In genomic region chr10:511101-511848, GRCh38 we compare ENCODE assay signal across 8 cellular contexts.
DNase-seq lines count a peak whose midpoint lies in the region; ATAC-seq and TF ChIP-seq lines count a peak whose summit lies in the region.

No MANE protein-coding gene starts in this region.

- peaks cover 3% of the 10 kb centered on the region in 2 donors for H3K4me1 ChIP-seq in lung (ENCODE audit: control insufficient read depth in 2 of 2, insufficient read depth in 2 of 2, low read length in 2 of 2)

- no peak overlapping the region for H3K4me3 ChIP-seq in lung

- ATAC-seq in HG03175 (IDR thresholded peaks at IDR 0.05; ENCODE audit: unreplicated experiment) (peak; percentile 58), lung (ENCODE audit: insufficient read depth, low FRiP score) (peak; percentile 85)
- peak; percentile 95 for ATAC-seq in activated CD8-positive, alpha-beta T cell treated with anti-CD3 and anti-CD28 coated beads for 36 hours

- peaks cover 6% of the 10 kb centered on the region for H3K4me1 Mint-ChIP-seq in activated CD8-positive, alpha-beta T cell treated with anti-CD3 and anti-CD28 coated beads for 36 hours (ENCODE audit: low read depth)

- no peaks in the 10 kb centered on the region for H3K9me3 ChIP-seq in lung (ENCODE audit: control insufficient read depth in 2 of 2, insufficient read depth in 1 of 2, low read length in 1 of 2)

- DNase-seq in GM04504 (ENCODE audit: low read depth) (peak; percentile 83), NCI-H748 (lab: John Stamatoyannopoulos, UW; ENCODE audit: unreplicated experiment) (peak; percentile 84), lung (ENCODE audit: low spot score) (peak; percentile 96), cortex of kidney (lab: John Stamatoyannopoulos, UW) (no peak)
- DNase-seq in activated CD8-positive, alpha-beta T cell treated with anti-CD3 and anti-CD28 coated beads for 36 hours, result peak; percentile 80
- peak; percentile 69 for DNase-seq in effector CD4-positive, alpha-beta T cell
- DNase-seq in stimulated activated CD4-positive, alpha-beta T cell treated with anti-CD3 and anti-CD28 coated beads, TNF-alpha, amount 100 ng/mL, for 24 hours (ENCODE audit: low read depth in 3 of 3), result peak; percentile 63 to 79 (median 64)

- H3K9me3 Mint-ChIP-seq in activated CD8-positive, alpha-beta T cell treated with anti-CD3 and anti-CD28 coated beads for 36 hours, result no peaks in the 10 kb centered on the region

- no peak overlapping the region for H3K4me3 Mint-ChIP-seq in activated CD8-positive, alpha-beta T cell treated with anti-CD3 and anti-CD28 coated beads for 36 hours

- POLR2A ChIA-PET in activated CD8-positive, alpha-beta T cell treated with anti-CD3 and anti-CD28 coated beads for 36 hours (lab: Charles Lee), result no interaction called here

- H3K36me3 ChIP-seq in lung (ENCODE audit: control insufficient read depth in 2 of 2, insufficient read depth in 2 of 2, low read length in 2 of 2), result no peaks in the 10 kb centered on the region

- peak; percentile 88 for TF ChIP-seq CTCF in activated CD8-positive, alpha-beta T cell treated with anti-CD3 and anti-CD28 coated beads for 36 hours (IDR thresholded peaks at IDR 0.05)
- peak; percentile 96 for TF ChIP-seq CTCF in lung (IDR thresholded peaks at IDR 0.05; ENCODE audit: control extremely low read depth, extremely low read depth)

- no peaks in the 10 kb centered on the region for H3K36me3 Mint-ChIP-seq in activated CD8-positive, alpha-beta T cell treated with anti-CD3 and anti-CD28 coated beads for 36 hours (ENCODE audit: low read depth)

- H3K27me3 ChIP-seq in lung (ENCODE audit: control insufficient read depth, insufficient read depth), result no peaks in the 10 kb centered on the region

- peak overlapping the region; percentile 35 to 37 for H3K27ac ChIP-seq in lung (ENCODE audit: low read depth in 1 of 2, low read length in 1 of 2)

- peaks cover 3% of the 10 kb centered on the region for H3K27me3 Mint-ChIP-seq in activated CD8-positive, alpha-beta T cell treated with anti-CD3 and anti-CD28 coated beads for 36 hours

- 24 to 27% methylated on average over 21 of the region's 21 CpGs for WGBS in lung, 2 donors

- CTCF ChIA-PET in activated CD8-positive, alpha-beta T cell treated with anti-CD3 and anti-CD28 coated beads for 36 hours (lab: Charles Lee), result interaction anchor here (0.6 to 2.0 kb wide), 6 partner anchors 9 to 755 kb away, joined by 3 to 5 read pairs (median 4); no protein-coding TSS in a partner anchor

- no peak overlapping the region for H3K27ac Mint-ChIP-seq in activated CD8-positive, alpha-beta T cell treated with anti-CD3 and anti-CD28 coated beads for 36 hours

- intact Hi-C loops in activated CD8-positive, alpha-beta T cell treated with anti-CD3 and anti-CD28 coated beads for 36 hours (cut with micrococcal nuclease), result loop anchor here (10.0 kb wide), 1 partner anchor 274 kb away; no protein-coding TSS in a partner anchor
